Comparison of ENCODE assay signal across 16 cellular contexts in the genomic region with DNA sequence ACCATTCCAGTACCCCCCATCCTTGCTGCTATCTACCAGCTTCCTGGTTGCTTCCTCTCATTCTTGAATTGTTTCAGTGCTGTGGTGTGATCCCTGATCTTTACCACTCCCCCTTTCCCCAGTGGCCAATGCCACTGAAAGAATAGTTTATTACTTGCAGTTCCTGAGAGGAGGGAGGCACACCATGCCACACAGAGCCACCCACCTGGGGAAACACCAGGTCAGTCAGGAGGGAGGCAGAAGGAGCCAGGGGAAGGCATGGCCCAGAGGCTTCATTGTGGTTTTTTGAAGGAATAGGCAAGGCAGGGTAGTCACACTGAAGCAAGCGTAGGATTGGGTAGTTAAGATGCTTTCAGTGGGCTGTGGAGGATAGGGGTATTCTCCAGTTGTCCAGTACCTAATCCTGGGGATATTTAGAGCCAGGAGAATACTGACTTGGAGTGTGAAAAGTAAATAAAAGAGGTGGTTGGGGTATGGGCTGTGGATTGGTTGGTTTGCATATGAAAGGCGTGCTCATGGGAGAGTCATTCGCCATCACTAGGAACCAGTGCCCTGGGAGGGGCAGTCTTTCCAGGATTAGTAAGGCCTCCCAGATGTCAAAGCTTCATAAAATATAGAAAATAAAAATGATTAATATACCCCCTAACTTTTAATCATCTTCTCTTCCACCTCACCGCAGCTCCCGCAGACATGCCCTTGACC. TPM values are rescaled to one million over a fixed set of nuclear protein-coding genes. Genes with fewer than 3 reads are reported as not detected.
DNase-seq lines count a peak whose midpoint lies in the region; FAIRE-seq and TF ChIP-seq lines count a peak whose summit lies in the region.
"Had no signal": no experiment of that assay in that cellular context is flagged by ENCODE, and none has a peak within 500 bp of the region (broad histone marks: within the 10 kb centered on the region; RNA-seq: fewer than 3 reads in every experiment).

No MANE protein-coding gene starts in this region.

- H3K36me3 ChIP-seq in HUES6 (ENCODE audit: control insufficient read depth, insufficient read depth, low read length) (no peaks in the 10 kb centered on the region), H1 (ENCODE audit: control insufficient read depth in 2 of 4, insufficient read depth in 4 of 4, low read length in 3 of 4) (no peaks in the 10 kb centered on the region), mesendoderm (ENCODE audit: control insufficient read depth, insufficient read depth, low read length) (no peaks in the 10 kb centered on the region), stomach smooth muscle (ENCODE audit: control insufficient read depth in 2 of 2, insufficient read depth in 2 of 2, low read length in 2 of 2) (no peaks in the 10 kb centered on the region)
- H3K36me3 ChIP-seq: HAP-1 had no signal

- H3K79me1 ChIP-seq in H1 (ENCODE audit: low read depth, low read length) (no peaks in the 10 kb centered on the region), mesendoderm (ENCODE audit: low read length) (no peaks in the 10 kb centered on the region)

- FAIRE-seq in H1 (lab: Jason Lieb, UNC): no peak
- FAIRE-seq: A204.1, GM18507, HTR-8/SVneo had no signal

- H4K5ac ChIP-seq in H1 (ENCODE audit: insufficient read length, low read depth, low read length) (no peak overlapping the region), mesendoderm (ENCODE audit: low read length) (no peak overlapping the region)

- no peak overlapping the region for H3K27ac ChIP-seq in HUES6 (ENCODE audit: low read depth, low read length)
- H3K27ac ChIP-seq in H1 (ENCODE audit: low read depth, low read length): no peak overlapping the region
- no peak overlapping the region for H3K27ac ChIP-seq in mesendoderm (ENCODE audit: low read depth, low read length)
- peak overlapping the region; percentile 18 for H3K27ac ChIP-seq in stomach smooth muscle (ENCODE audit: low read length)
- H3K27ac ChIP-seq: GM23248 had no signal

- H4K91ac ChIP-seq in H1 (replicated peaks; ENCODE audit: insufficient read length, low read length): peak overlapping the region; percentile 20

- CTCF ChIA-PET in H1 (lab: Charles Lee; ENCODE audit: partially characterized antibody): interaction anchor here (0.5 to 1.4 kb wide), 5 partner anchors 11 to 346 kb away, joined by 3 to 5 read pairs (median 3); no protein-coding TSS in a partner anchor

- TF ChIP-seq RAD21 in H1 (IDR thresholded peaks at IDR 0.05 in 1 of 2, conservative IDR thresholded peaks at IDR 0.05 in 1 of 2; ENCODE audit: low read depth in 2 of 2, low read length in 2 of 2): no peak

- peak overlapping the region; percentile 24 for H2BK120ac ChIP-seq in H1 (replicated peaks; ENCODE audit: low read depth, low read length)
- no peak overlapping the region for H2BK120ac ChIP-seq in mesendoderm (ENCODE audit: low read depth, low read length)

- WGBS in H1 (ENCODE audit: extremely low coverage in 1 of 2, insufficient coverage in 1 of 2, insufficient read length in 1 of 2, insufficient replicate concordance in 2 of 2, low coverage in 1 of 2, low lambda C conversion rate in 2 of 2, missing lambda C conversion rate in 1 of 2), 2 experiments: 84% methylated on average over 5 of the region's 5 CpGs; no CpG with 5 or more reads in 1 of the 2 experiments
- no CpG with 5 or more reads among the region's 5 CpGs for WGBS in mesendoderm (ENCODE audit: extremely low coverage, insufficient coverage, low lambda C conversion rate)

- H3K9me3 ChIP-seq in HUES6 (ENCODE audit: control insufficient read depth, insufficient read depth, low read depth, low read length): no peaks in the 10 kb centered on the region
- no peaks in the 10 kb centered on the region for H3K9me3 ChIP-seq in H1 (ENCODE audit: insufficient read depth in 2 of 2, low read depth in 1 of 2, low read length in 1 of 2)
- no peaks in the 10 kb centered on the region for H3K9me3 ChIP-seq in stomach smooth muscle (ENCODE audit: control insufficient read depth in 2 of 2, low read length in 2 of 2)
- H3K9me3 ChIP-seq: HAP-1 had no signal

- H3K23ac ChIP-seq in H1 (ENCODE audit: insufficient read length) (no peak overlapping the region), mesendoderm (ENCODE audit: low read length) (peak overlapping the region; percentile 30)

- H2BK12ac ChIP-seq in H1 (ENCODE audit: low read depth, low read length): peak overlapping the region; percentile 44; the same call in 1 of the 2 replicates

- TF ChIP-seq EP300 in H1 (IDR thresholded peaks at IDR 0.05; ENCODE audit: borderline replicate concordance in 1 of 2, low read depth in 2 of 2, low read length in 2 of 2): no peak

- H3K23me2 ChIP-seq in H1 (ENCODE audit: low read depth, low read length): no peaks in the 10 kb centered on the region

- in situ Hi-C loops in KBM-7 (cut with MboI; ENCODE audit: low pct_unique_long_range_greater_than_20kb, low sequenced_read_pairs): no loop called here

- H4K20me1 ChIP-seq in H1 (replicated peaks in 1 of 2; ENCODE audit: control insufficient read depth in 1 of 2, insufficient read depth in 2 of 2, low read length in 2 of 2): no peaks in the 10 kb centered on the region

- H3K4me2 ChIP-seq in H1 (ENCODE audit: insufficient read depth in 1 of 2, low read depth in 2 of 2, low read length in 2 of 2) (0 out of 4 replicates have a peak overlapping the region, but pooled peaks of 1 of the 2 experiments have one; percentile 32), mesendoderm (ENCODE audit: low read length) (no peak overlapping the region)

- H3K27me3 ChIP-seq in HUES6 (ENCODE audit: control insufficient read depth, insufficient read depth, low read length) (no peaks in the 10 kb centered on the region), H1 (replicated peaks in 1 of 4; ENCODE audit: control insufficient read depth in 3 of 4, extremely low read depth in 1 of 4, insufficient read depth in 3 of 4, low read length in 3 of 4) (no peaks in the 10 kb centered on the region), mesendoderm (ENCODE audit: insufficient read depth, low read length, poor library complexity) (no peaks in the 10 kb centered on the region), stomach smooth muscle (ENCODE audit: control insufficient read depth in 1 of 2, insufficient read depth in 2 of 2, low read length in 2 of 2) (no peaks in the 10 kb centered on the region)

- H3K4me1 ChIP-seq in HUES6 (ENCODE audit: control insufficient read depth, insufficient read depth, low read length): peaks cover 26% of the 10 kb centered on the region
- peaks cover 3 to 11% (median 10%) of the 10 kb centered on the region in 4 experiments; a peak in 6 of 7 replicates for H3K4me1 ChIP-seq in H1 (replicated peaks in 1 of 4; ENCODE audit: control insufficient read depth in 3 of 4, insufficient read depth in 4 of 4, low read length in 3 of 4)
- peaks cover 9% of the 10 kb centered on the region for H3K4me1 ChIP-seq in mesendoderm (ENCODE audit: control insufficient read depth, low read depth, low read length)
- peaks cover 12% of the 10 kb centered on the region for H3K4me1 ChIP-seq in stomach smooth muscle (ENCODE audit: control insufficient read depth, insufficient read depth, low read length)

- H3K79me2 ChIP-seq in H1 (ENCODE audit: control insufficient read depth in 1 of 2, insufficient read depth in 2 of 2, low read length in 2 of 2) (no peaks in the 10 kb centered on the region), mesendoderm (ENCODE audit: control insufficient read depth, insufficient read depth, low read length) (no peaks in the 10 kb centered on the region)

- H2BK20ac ChIP-seq in H1 (ENCODE audit: low read length): peak overlapping the region; percentile 8; the same call in 1 of the 2 replicates

- H3K18ac ChIP-seq in H1 (ENCODE audit: extremely low read depth, low read length) (peak overlapping the region; percentile 75; the same call in 1 of the 2 replicates), mesendoderm (ENCODE audit: low read length) (no peak overlapping the region)

- H3K14ac ChIP-seq in H1 (ENCODE audit: insufficient read length): no peak overlapping the region

- no peak for TF ChIP-seq POLR2A in H1 (IDR thresholded peaks at IDR 0.05; ENCODE audit: control extremely low read depth in 1 of 2, low read depth in 2 of 2, low read length in 2 of 2)

- no peak overlapping the region for H4K8ac ChIP-seq in H1 (ENCODE audit: extremely low read depth, insufficient read depth, low read length)
- no peak overlapping the region for H4K8ac ChIP-seq in mesendoderm (ENCODE audit: low read depth, low read length)

- H2BK15ac ChIP-seq in H1 (ENCODE audit: low read length) (peak overlapping the region; percentile 84; the same call in 1 of the 2 replicates), mesendoderm (replicated peaks; ENCODE audit: low read depth) (no peak overlapping the region)

- DNase-seq in H1 (ENCODE audit: low read depth in 1 of 2, low spot score in 2 of 2) (no peak), mesendoderm (no peak), KBM-7 (no peak), iPS-NIHi7 (ENCODE audit: extremely low spot score) (no peak)
- DNase-seq in stimulated activated CD4-positive, alpha-beta T cell treated with anti-CD3 and anti-CD28 coated beads, Interleukin-4, amount 100 ng/mL, for 24 hours: no peak
- DNase-seq: C1 segment of cervical spinal cord; Calu3; CD4-positive, alpha-beta T cell; DMS 273 treated with DMSO at 0.1 percent for 48 hours; GM23248 had no signal

- H3K9ac ChIP-seq in HUES6 (ENCODE audit: low read length) (peak overlapping the region; percentile 14), H1 (replicated peaks in 1 of 4; ENCODE audit: extremely low read depth in 1 of 4, low read depth in 3 of 4, low read length in 3 of 4) (no peak overlapping the region), mesendoderm (ENCODE audit: low read length) (no peak overlapping the region), stomach smooth muscle (ENCODE audit: low read length in 2 of 2) (no peak overlapping the region)
- H3K9ac ChIP-seq: GM23248 had no signal

- no peak overlapping the region for H3K56ac ChIP-seq in H1 (replicated peaks; ENCODE audit: insufficient read length, low read depth, low read length)
- H3K56ac ChIP-seq in mesendoderm (ENCODE audit: low read length): peak overlapping the region; percentile 62

- H2BK5ac ChIP-seq in H1 (ENCODE audit: low read depth, low read length) (peak overlapping the region; percentile 20; the same call in 1 of the 2 replicates), mesendoderm (ENCODE audit: low read length) (peak overlapping the region; percentile 28)

- H3K4me3 ChIP-seq in HUES6 (ENCODE audit: low read depth, low read length) (no peak overlapping the region), H1 (ENCODE audit: extremely low read depth in 1 of 4, insufficient read depth in 2 of 4, low read depth in 3 of 4, low read length in 4 of 4) (no peak overlapping the region), mesendoderm (ENCODE audit: low read length) (no peak overlapping the region), stomach smooth muscle (ENCODE audit: low read length in 2 of 2) (no peak overlapping the region)
- H3K4me3 ChIP-seq: GM23248, HAP-1 had no signal

- TF ChIP-seq CTCF in H1 (IDR thresholded peaks at IDR 0.05; ENCODE audit: control extremely low read depth in 1 of 3, insufficient read depth in 1 of 3, low read depth in 1 of 3, low read length in 3 of 3): no peak

- H3K4ac ChIP-seq in H1 (replicated peaks; ENCODE audit: insufficient read length, low read depth, low read length) (no peak overlapping the region), mesendoderm (ENCODE audit: low read depth, low read length) (no peak overlapping the region)

- peak overlapping the region; percentile 4; the same call in 1 of the 2 replicates for H2AK5ac ChIP-seq in H1 (ENCODE audit: low read depth, low read length)
- H2AK5ac ChIP-seq in mesendoderm (ENCODE audit: low read length): no peak overlapping the region

- POLR2A ChIA-PET in H1 (lab: Charles Lee; ENCODE audit: partially characterized antibody): interaction anchor here (0.8 to 1.9 kb wide), 4 partner anchors 8 to 32 kb away, joined by 3 to 5 read pairs (median 3); no protein-coding TSS in a partner anchor

- 0 out of 2 replicates have a peak overlapping the region, but pooled peaks have one; percentile 11 for H2AFZ ChIP-seq in H1 (ENCODE audit: low read length)
- H2AFZ ChIP-seq: GM23248 had no signal

RNA-seq across cellular contexts. Expression of a gene that starts 6.7 kb away (rescaled TPM):
- 43.4 and 47.0 TPM in 2 replicates for total RNA-seq in H1 (2021; fragmentation: NEBNext Ultra II Directional; extraction: Animal tissue kit (Norgen Biotek cat#: 25700))
- polyA plus RNA-seq in H1 (2011; rRNA removed): 84.9 and 86.7 TPM in 2 replicates
- 67.7 TPM for polyA plus RNA-seq in H1 (2011; cell fraction: cytosol; rRNA removed)
- 54.9 TPM for polyA plus RNA-seq in H1 (2011; cell fraction: nucleus; rRNA removed)
- polyA plus RNA-seq in H1 (2012, experiment 1 of 2): 23.4 to 46.6 TPM (median 44.7 TPM) in 4 replicates
- 51.9 TPM for polyA plus RNA-seq in H1 (2012, experiment 2 of 2)
- polyA plus RNA-seq in H1 (2013, experiment 1 of 2): 29.3 TPM
- 28.9 TPM for polyA plus RNA-seq in H1 (2013, experiment 2 of 2)
- 32.5 and 34.3 TPM in 2 replicates for polyA minus RNA-seq in H1 (2011; rRNA and poly(A)+ RNA removed)
- polyA minus RNA-seq in H1 (2011; cell fraction: cytosol; rRNA and poly(A)+ RNA removed): 16.4 TPM
- polyA minus RNA-seq in H1 (2011; cell fraction: nucleus; rRNA and poly(A)+ RNA removed): 35.0 TPM
- 20.2 TPM for polyA plus RNA-seq in mesendoderm (2013, experiment 1 of 2)
- 19.5 TPM for polyA plus RNA-seq in mesendoderm (2013, experiment 2 of 2)
